ENCODE assay signal across 1 cellular context in the genomic region with DNA sequence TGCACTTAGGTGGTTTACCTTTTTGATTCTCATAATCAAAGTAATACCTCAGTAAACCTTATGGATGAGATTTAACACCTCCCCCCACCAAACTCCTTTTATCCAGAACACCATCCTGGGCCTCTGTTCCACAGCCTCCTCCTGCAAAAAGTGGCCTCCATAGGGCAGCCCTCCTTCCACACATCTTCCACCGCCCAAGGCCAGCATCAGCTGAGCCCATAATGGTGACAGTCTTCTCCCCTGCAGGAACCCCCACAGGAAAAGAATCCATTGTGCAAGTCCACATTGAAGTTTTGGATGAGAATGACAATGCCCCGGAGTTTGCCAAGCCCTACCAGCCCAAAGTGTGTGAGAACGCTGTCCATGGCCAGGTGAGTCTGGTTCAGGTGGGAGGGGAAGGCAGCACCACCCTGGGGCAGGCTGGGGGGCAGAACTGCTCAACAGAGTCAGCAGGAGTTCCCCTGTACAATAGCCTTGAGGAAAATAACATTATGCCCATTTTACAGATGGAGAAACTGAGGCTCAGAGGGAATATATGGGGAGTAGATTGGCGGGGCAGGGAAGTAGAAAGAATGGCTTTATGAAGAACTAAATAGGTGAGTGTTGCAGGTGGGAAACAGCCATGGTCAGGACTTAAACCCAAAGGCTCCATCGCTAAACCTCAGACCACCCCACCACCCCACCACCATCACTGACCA.
TF ChIP-seq lines count a peak whose summit lies in the region.

No MANE protein-coding gene starts in this region.

TF ChIP-seq in K562, 482 proteins besides CTCF, POLR2A, EP300 and RAD21:
- TF ChIP-seq ZNF589 (CRISPR knock-in tag; IDR thresholded peaks at IDR 0.05; ENCODE audit: low read depth): no peak
- TF ChIP-seq U2AF2 (optimal IDR thresholded peaks at IDR 0.05; ENCODE audit: low read depth, low read length): no peak
- no peak for TF ChIP-seq MYBL2 (IDR thresholded peaks at IDR 0.05; ENCODE audit: low read depth)
- TF ChIP-seq MYBL2 (CRISPR knock-in tag; IDR thresholded peaks at IDR 0.05; ENCODE audit: borderline replicate concordance): no peak
- TF ChIP-seq, protein P1, sequence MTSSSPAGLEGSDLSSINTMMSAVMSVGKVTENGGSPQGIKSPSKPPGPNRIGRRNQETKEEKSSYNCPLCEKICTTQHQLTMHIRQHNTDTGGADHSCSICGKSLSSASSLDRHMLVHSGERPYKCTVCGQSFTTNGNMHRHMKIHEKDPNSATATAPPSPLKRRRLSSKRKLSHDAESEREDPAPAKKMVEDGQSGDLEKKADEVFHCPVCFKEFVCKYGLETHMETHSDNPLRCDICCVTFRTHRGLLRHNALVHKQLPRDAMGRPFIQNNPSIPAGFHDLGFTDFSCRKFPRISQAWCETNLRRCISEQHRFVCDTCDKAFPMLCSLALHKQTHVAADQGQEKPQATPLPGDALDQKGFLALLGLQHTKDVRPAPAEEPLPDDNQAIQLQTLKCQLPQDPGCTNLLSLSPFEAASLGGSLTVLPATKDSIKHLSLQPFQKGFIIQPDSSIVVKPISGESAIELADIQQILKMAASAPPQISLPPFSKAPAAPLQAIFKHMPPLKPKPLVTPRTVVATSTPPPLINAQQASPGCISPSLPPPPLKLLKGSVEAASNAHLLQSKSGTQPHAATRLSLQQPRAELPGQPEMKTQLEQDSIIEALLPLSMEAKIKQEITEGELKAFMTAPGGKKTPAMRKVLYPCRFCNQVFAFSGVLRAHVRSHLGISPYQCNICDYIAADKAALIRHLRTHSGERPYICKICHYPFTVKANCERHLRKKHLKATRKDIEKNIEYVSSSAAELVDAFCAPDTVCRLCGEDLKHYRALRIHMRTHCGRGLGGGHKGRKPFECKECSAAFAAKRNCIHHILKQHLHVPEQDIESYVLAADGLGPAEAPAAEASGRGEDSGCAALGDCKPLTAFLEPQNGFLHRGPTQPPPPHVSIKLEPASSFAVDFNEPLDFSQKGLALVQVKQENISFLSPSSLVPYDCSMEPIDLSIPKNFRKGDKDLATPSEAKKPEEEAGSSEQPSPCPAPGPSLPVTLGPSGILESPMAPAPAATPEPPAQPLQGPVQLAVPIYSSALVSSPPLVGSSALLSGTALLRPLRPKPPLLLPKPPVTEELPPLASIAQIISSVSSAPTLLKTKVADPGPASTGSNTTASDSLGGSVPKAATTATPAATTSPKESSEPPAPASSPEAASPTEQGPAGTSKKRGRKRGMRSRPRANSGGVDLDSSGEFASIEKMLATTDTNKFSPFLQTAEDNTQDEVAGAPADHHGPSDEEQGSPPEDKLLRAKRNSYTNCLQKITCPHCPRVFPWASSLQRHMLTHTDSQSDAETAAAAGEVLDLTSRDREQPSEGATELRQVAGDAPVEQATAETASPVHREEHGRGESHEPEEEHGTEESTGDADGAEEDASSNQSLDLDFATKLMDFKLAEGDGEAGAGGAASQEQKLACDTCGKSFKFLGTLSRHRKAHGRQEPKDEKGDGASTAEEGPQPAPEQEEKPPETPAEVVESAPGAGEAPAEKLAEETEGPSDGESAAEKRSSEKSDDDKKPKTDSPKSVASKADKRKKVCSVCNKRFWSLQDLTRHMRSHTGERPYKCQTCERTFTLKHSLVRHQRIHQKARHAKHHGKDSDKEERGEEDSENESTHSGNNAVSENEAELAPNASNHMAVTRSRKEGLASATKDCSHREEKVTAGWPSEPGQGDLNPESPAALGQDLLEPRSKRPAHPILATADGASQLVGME (CRISPR knock-in tag; IDR thresholded peaks at IDR 0.05): no peak
- no peak for TF ChIP-seq CBX3 (IDR thresholded peaks at IDR 0.05; ENCODE audit: borderline replicate concordance in 1 of 2, low read length in 2 of 2)
- 0 out of 4 replicates have a peak, but pooled peaks of 1 of the 2 experiments have one; percentile 35 for TF ChIP-seq RCOR1 (IDR thresholded peaks at IDR 0.05; ENCODE audit: borderline replicate concordance in 1 of 2, low read depth in 2 of 2, low read length in 2 of 2)
- no peak for TF ChIP-seq CREBBP (IDR thresholded peaks at IDR 0.05; ENCODE audit: low read depth, low read length)
- peak; percentile 64; the same call in 1 of the 2 replicates for TF ChIP-seq BCOR (IDR thresholded peaks at IDR 0.05)
- TF ChIP-seq CHD4 (IDR thresholded peaks at IDR 0.05; ENCODE audit: insufficient read depth, insufficient replicate concordance, low read depth, low read length, poor library complexity, severe bottlenecking): peak; percentile 50
- TF ChIP-seq KDM1A (IDR thresholded peaks at IDR 0.05): 0 out of 4 replicates have a peak, but pooled peaks of 1 of the 2 experiments have one; percentile 29
